18 cellular contexts compared by ENCODE assay signal in the genomic region with DNA sequence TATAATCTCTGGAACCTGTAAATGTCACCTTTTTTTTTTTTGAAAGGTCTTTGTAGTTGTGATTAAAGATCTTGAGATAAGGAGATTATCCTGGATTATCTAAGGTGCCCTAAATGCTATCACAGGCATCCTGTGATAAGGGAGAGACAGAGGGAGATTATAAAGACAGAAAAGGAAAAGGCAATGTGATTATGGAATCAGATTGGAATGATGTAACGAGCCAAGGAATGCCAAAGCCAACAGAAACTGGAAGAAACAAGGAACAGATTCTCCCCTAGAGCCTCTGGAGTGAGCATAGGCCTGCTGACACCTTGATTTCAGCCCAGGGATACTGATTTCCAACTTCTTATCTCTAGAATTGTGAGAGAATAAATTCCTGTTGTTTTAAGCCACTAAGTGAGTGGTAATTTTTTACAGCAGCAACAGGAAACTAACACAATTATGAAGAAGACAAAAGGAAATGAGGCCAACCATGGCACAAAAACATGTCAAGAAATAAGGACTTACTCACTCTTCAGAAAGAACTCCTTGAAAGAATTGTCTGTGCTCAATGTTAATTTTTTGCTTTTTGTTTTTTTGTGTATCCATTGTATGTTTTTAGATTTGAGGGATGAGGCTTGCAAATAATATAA.
DNase-seq lines count a peak whose midpoint lies in the region; ATAC-seq, FAIRE-seq and TF ChIP-seq lines count a peak whose summit lies in the region.
"Had no signal": no experiment of that assay in that cellular context is flagged by ENCODE, and none has a peak within 500 bp of the region (broad histone marks: within the 10 kb centered on the region; RNA-seq: fewer than 3 reads in every experiment).

No MANE protein-coding gene starts in this region.

- H4K20me1 ChIP-seq in endothelial cell of umbilical vein (replicated peaks; ENCODE audit: control insufficient read depth, extremely low read depth, insufficient read depth, low read length) = no peaks in the 10 kb centered on the region

- H3K4me2 ChIP-seq in A549 (no peak overlapping the region), endothelial cell of umbilical vein (ENCODE audit: insufficient read depth, low read length) (peak overlapping the region; percentile 16)

- H3K27me3 ChIP-seq in endothelial cell of umbilical vein (ENCODE audit: control insufficient read depth in 2 of 2, insufficient read depth in 2 of 2, low read length in 2 of 2) = peaks cover 1 to 4% of the 10 kb centered on the region in 2 experiments

- no peak for TF ChIP-seq EP300 in A549 (IDR thresholded peaks at IDR 0.05)

- H3K36me3 ChIP-seq in endothelial cell of umbilical vein (ENCODE audit: control insufficient read depth in 2 of 2, extremely low read depth in 1 of 2, insufficient read depth in 2 of 2, low read length in 2 of 2) (no peaks in the 10 kb centered on the region), mesodermal cell (ENCODE audit: control insufficient read depth, insufficient read depth, low read length) (no peaks in the 10 kb centered on the region)
- H3K36me3 ChIP-seq: HAP-1 had no signal

- TF ChIP-seq CTCF in A549 (IDR thresholded peaks at IDR 0.05) = no peak
- no peak for TF ChIP-seq CTCF in endothelial cell of umbilical vein (IDR thresholded peaks at IDR 0.05; ENCODE audit: extremely low read depth in 1 of 2, insufficient read depth in 1 of 2, low read depth in 1 of 2, low read length in 2 of 2)

- CTCF ChIA-PET in A549 (lab: Yijun Ruan, JAX) (no interaction called here), endothelial cell of umbilical vein (lab: Charles Lee) (no interaction called here)

- dilution Hi-C loops in endothelial cell of umbilical vein (cut with MboI; ENCODE audit: extremely low pct_ligation_motif_present, low sequenced_read_pairs) = no loop called here

- BruUV-seq in endothelial cell of umbilical vein (replicated peaks; lab: Mats Ljungman, UMichigan) = no TSS peak

- no peak for TF ChIP-seq RAD21 in A549 (conservative IDR thresholded peaks at IDR 0.05 in 1 of 2, IDR thresholded peaks at IDR 0.05 in 1 of 2)

- POLR2A ChIA-PET in A549 (lab: Yijun Ruan, JAX) (no interaction called here), endothelial cell of umbilical vein (lab: Charles Lee) (no interaction called here)

- DNase-seq in A549 (ENCODE audit: low read depth in 1 of 2, low spot score in 1 of 2) (no peak), NCI-H82 treated with DMSO at 0.1 percent for 48 hours (lab: John Stamatoyannopoulos, UW; ENCODE audit: unreplicated experiment) (peak; percentile 29), endothelial cell of umbilical vein (ENCODE audit: low read depth, low spot score) (peak; percentile 36), SKM-1 (lab: John Stamatoyannopoulos, UW; ENCODE audit: unreplicated experiment) (no peak)
- DNase-seq in activated CD4-positive, alpha-beta T cell treated with anti-CD3 and anti-CD28 coated beads, Interleukin-2, amount 50 U/mL, for 4 hours = no peak
- DNase-seq: 8988T; ACHN; C1 segment of cervical spinal cord; Calu3; CD4-positive, alpha-beta T cell; DMS79; EL had no signal

- 0% methylated on average over 1 of the region's 1 CpG for WGBS in A549 (ENCODE audit: missing lambda C conversion rate)
- WGBS in mesodermal cell (ENCODE audit: insufficient coverage in 2 of 2), 2 experiments = 86% methylated on average over 1 of the region's 1 CpG; no CpG with 5 or more reads in 1 of the 2 experiments

- H3K9me3 ChIP-seq in A549 (peaks cover 5% of the 10 kb centered on the region; the same call in 2 of the 3 replicates), endothelial cell of umbilical vein (replicated peaks; ENCODE audit: control insufficient read depth, insufficient read depth, low read length) (no peaks in the 10 kb centered on the region), mesodermal cell (ENCODE audit: control insufficient read depth, low read length) (no peaks in the 10 kb centered on the region)
- H3K9me3 ChIP-seq: HAP-1 had no signal

- TF ChIP-seq POLR2A in A549 (IDR thresholded peaks at IDR 0.05; ENCODE audit: low read length) (no peak), endothelial cell of umbilical vein (IDR thresholded peaks at IDR 0.05; ENCODE audit: low read depth, low read length) (no peak)

- H3K4me3 ChIP-seq in A549 (no peak overlapping the region), endothelial cell of umbilical vein (replicated peaks in 1 of 3; ENCODE audit: insufficient read depth in 1 of 3, low read depth in 1 of 3, low read length in 3 of 3) (no peak overlapping the region), mesodermal cell (ENCODE audit: extremely low read depth, insufficient read depth, low read length, poor library complexity, severe bottlenecking) (no peak overlapping the region)
- H3K4me3 ChIP-seq: HAP-1 had no signal

- H3K4me1 ChIP-seq in A549 = no peaks in the 10 kb centered on the region
- H3K4me1 ChIP-seq in endothelial cell of umbilical vein (ENCODE audit: control insufficient read depth, extremely low read depth, insufficient read depth, low read length) = peaks cover 6% of the 10 kb centered on the region
- no peaks in the 10 kb centered on the region for H3K4me1 ChIP-seq in mesodermal cell (ENCODE audit: control insufficient read depth, insufficient read depth, low read length, poor library complexity, severe bottlenecking)
- H3K4me1 ChIP-seq: HAP-1 had no signal

- H2AFZ ChIP-seq in endothelial cell of umbilical vein (ENCODE audit: low read depth, low read length) = no peak overlapping the region

- ATAC-seq in A549 (no peak), HG03039 (IDR thresholded peaks at IDR 0.05; ENCODE audit: unreplicated experiment) (no peak), HG03378 (IDR thresholded peaks at IDR 0.05; ENCODE audit: unreplicated experiment) (no peak)

- H3K27ac ChIP-seq in A549 (no peak overlapping the region), endothelial cell of umbilical vein (ENCODE audit: insufficient read depth, low read depth, low read length) (no peak overlapping the region), mesodermal cell (ENCODE audit: low read depth, low read length, severe bottlenecking) (peak overlapping the region; percentile 8)

- no peak overlapping the region for H3K9ac ChIP-seq in endothelial cell of umbilical vein (replicated peaks; ENCODE audit: extremely low read depth, insufficient read depth, low read length)

- FAIRE-seq in A549 (lab: Jason Lieb, UNC) (peak; percentile 23), endothelial cell of umbilical vein (lab: Jason Lieb, UNC) (peak; percentile 85)
- FAIRE-seq: GM12891, H1 had no signal

- intact Hi-C loops in endothelial cell of umbilical vein (cut with micrococcal nuclease) = loop anchor here (10.0 kb wide), 1 partner anchor 50 kb away; no protein-coding TSS in a partner anchor

- no peaks in the 10 kb centered on the region for H3K79me2 ChIP-seq in endothelial cell of umbilical vein (ENCODE audit: control insufficient read depth, insufficient read depth, low read length)

- no peaks in the 10 kb centered on the region for H3K9me1 ChIP-seq in endothelial cell of umbilical vein (replicated peaks; ENCODE audit: control insufficient read depth, extremely low read depth, insufficient read depth, low read length)

TF ChIP-seq in A549, 52 proteins besides CTCF, POLR2A, EP300 and RAD21:
- no peak for TF ChIP-seq JUN (IDR thresholded peaks at IDR 0.05)
- TF ChIP-seq NPAS2 (CRISPR knock-in tag; IDR thresholded peaks at IDR 0.05; ENCODE audit: borderline replicate concordance) = no peak
- no peak for TF ChIP-seq GATA3 (IDR thresholded peaks at IDR 0.05; ENCODE audit: borderline replicate concordance)
- TF ChIP-seq ZC3H11A (IDR thresholded peaks at IDR 0.05) = no peak
- TF ChIP-seq TP53 (CRISPR knock-in tag; IDR thresholded peaks at IDR 0.05) = no peak
- TF ChIP-seq, protein P1, sequence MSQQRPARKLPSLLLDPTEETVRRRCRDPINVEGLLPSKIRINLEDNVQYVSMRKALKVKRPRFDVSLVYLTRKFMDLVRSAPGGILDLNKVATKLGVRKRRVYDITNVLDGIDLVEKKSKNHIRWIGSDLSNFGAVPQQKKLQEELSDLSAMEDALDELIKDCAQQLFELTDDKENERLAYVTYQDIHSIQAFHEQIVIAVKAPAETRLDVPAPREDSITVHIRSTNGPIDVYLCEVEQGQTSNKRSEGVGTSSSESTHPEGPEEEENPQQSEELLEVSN (IDR thresholded peaks at IDR 0.05; ENCODE audit: borderline replicate concordance, low read depth) = no peak
- no peak for TF ChIP-seq RNF2 (IDR thresholded peaks at IDR 0.05; ENCODE audit: borderline replicate concordance, low read depth)
- TF ChIP-seq HOXB13 (CRISPR knock-in tag; IDR thresholded peaks at IDR 0.05; ENCODE audit: low read depth) = no peak
- TF ChIP-seq NR3C1 (IDR thresholded peaks at IDR 0.05) = no peak
- no peak for TF ChIP-seq MAZ (IDR thresholded peaks at IDR 0.05; ENCODE audit: borderline replicate concordance, low read depth, low read length)
- no peak for TF ChIP-seq HOXA7 (CRISPR knock-in tag; IDR thresholded peaks at IDR 0.05)

TF ChIP-seq in endothelial cell of umbilical vein, 7 proteins besides CTCF, POLR2A, EP300 and RAD21:
- peak; percentile 16 for TF ChIP-seq GATA2 (IDR thresholded peaks at IDR 0.05; ENCODE audit: insufficient read depth, insufficient read length, low read depth, low read length)
- TF ChIP-seq POLR2AphosphoS5 (IDR thresholded peaks at IDR 0.05; ENCODE audit: insufficient read depth, low read depth, low read length) = no peak
- TF ChIP-seq JUN (IDR thresholded peaks at IDR 0.05; ENCODE audit: borderline replicate concordance, insufficient read depth, insufficient read length, low read depth) = no peak
- TF ChIP-seq, protein P2, sequence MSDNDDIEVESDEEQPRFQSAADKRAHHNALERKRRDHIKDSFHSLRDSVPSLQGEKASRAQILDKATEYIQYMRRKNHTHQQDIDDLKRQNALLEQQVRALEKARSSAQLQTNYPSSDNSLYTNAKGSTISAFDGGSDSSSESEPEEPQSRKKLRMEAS (IDR thresholded peaks at IDR 0.05; ENCODE audit: insufficient read depth, insufficient read length) = no peak

Comparison
In these comparisons a context has a peak if more than half of its experiments do, and no peak if none do; other contexts are left out.
1. DNase-seq: peak in NCI-H82 treated with DMSO at 0.1 percent for 48 hours (single experiment) and endothelial cell of umbilical vein (single experiment); none in A549 (0 of 2), SKM-1 (single experiment) and activated CD4-positive, alpha-beta T cell treated with anti-CD3 and anti-CD28 coated beads, Interleukin-2, amount 50 U/mL, for 4 hours (0 of 2).